ENCODE assay signal across 1 cellular context in the genomic region with DNA sequence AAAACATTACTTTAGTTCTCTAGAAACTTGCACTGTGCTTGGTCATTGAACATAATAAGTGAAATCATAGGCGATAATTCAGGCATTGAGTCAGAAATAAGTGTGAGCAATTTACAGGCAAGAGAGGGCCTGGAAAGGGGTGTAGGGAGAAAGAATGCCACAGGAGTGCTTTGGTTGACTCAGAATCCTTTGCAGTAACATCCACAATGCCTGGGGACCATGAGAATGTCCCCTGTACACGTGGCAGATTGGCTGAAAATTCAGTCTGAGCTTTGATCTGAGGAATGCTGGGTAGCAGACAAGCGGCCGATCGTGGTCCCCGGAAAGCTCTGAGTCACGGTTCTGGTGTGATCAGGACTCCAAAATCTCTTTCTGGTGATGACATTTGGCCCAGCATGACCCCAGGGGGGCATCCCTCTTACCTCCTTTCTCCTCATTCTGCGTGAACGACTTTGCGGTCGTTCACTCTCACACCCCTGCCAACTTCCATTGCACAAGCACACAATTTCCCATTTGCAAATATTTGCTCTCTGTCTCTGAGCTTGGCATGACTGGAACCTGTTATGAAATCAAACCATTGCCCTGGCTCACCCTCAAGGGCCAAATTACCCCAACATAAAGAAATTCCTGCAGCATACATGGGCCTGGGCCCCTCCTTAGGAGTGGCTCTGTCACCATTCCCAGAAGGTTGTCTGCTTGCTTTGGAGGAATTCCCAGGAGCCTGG.
TF ChIP-seq lines count a peak whose summit lies in the region.

No MANE protein-coding gene starts in this region.

TF ChIP-seq in HepG2, 621 proteins besides CTCF, POLR2A, EP300 and RAD21 (continued from another document and continues in another):
- TF ChIP-seq, protein P1, sequence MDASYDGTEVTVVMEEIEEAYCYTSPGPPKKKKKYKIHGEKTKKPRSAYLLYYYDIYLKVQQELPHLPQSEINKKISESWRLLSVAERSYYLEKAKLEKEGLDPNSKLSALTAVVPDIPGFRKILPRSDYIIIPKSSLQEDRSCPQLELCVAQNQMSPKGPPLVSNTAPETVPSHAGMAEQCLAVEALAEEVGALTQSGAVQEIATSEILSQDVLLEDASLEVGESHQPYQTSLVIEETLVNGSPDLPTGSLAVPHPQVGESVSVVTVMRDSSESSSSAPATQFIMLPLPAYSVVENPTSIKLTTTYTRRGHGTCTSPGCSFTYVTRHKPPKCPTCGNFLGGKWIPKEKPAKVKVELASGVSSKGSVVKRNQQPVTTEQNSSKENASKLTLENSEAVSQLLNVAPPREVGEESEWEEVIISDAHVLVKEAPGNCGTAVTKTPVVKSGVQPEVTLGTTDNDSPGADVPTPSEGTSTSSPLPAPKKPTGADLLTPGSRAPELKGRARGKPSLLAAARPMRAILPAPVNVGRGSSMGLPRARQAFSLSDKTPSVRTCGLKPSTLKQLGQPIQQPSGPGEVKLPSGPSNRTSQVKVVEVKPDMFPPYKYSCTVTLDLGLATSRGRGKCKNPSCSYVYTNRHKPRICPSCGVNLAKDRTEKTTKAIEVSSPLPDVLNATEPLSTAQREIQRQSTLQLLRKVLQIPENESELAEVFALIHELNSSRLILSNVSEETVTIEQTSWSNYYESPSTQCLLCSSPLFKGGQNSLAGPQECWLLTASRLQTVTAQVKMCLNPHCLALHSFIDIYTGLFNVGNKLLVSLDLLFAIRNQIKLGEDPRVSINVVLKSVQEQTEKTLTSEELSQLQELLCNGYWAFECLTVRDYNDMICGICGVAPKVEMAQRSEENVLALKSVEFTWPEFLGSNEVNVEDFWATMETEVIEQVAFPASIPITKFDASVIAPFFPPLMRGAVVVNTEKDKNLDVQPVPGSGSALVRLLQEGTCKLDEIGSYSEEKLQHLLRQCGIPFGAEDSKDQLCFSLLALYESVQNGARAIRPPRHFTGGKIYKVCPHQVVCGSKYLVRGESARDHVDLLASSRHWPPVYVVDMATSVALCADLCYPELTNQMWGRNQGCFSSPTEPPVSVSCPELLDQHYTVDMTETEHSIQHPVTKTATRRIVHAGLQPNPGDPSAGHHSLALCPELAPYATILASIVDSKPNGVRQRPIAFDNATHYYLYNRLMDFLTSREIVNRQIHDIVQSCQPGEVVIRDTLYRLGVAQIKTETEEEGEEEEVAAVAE (CRISPR knock-in tag; IDR thresholded peaks at IDR 0.05; ENCODE audit: borderline replicate concordance), result peak; percentile 18; the same call in 1 of the 2 replicates
- TF ChIP-seq, protein P2, sequence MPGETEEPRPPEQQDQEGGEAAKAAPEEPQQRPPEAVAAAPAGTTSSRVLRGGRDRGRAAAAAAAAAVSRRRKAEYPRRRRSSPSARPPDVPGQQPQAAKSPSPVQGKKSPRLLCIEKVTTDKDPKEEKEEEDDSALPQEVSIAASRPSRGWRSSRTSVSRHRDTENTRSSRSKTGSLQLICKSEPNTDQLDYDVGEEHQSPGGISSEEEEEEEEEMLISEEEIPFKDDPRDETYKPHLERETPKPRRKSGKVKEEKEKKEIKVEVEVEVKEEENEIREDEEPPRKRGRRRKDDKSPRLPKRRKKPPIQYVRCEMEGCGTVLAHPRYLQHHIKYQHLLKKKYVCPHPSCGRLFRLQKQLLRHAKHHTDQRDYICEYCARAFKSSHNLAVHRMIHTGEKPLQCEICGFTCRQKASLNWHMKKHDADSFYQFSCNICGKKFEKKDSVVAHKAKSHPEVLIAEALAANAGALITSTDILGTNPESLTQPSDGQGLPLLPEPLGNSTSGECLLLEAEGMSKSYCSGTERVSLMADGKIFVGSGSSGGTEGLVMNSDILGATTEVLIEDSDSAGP (CRISPR knock-in tag; IDR thresholded peaks at IDR 0.05; ENCODE audit: borderline replicate concordance), result peak; percentile 71
- TF ChIP-seq, protein P3, sequence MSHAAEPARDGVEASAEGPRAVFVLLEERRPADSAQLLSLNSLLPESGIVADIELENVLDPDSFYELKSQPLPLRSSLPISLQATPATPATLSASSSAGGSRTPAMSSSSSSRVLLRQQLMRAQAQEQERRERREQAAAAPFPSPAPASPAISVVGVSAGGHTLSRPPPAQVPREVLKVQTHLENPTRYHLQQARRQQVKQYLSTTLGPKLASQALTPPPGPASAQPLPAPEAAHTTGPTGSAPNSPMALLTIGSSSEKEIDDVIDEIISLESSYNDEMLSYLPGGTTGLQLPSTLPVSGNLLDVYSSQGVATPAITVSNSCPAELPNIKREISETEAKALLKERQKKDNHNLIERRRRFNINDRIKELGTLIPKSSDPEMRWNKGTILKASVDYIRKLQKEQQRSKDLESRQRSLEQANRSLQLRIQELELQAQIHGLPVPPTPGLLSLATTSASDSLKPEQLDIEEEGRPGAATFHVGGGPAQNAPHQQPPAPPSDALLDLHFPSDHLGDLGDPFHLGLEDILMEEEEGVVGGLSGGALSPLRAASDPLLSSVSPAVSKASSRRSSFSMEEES (CRISPR knock-in tag; IDR thresholded peaks at IDR 0.05), result peak; percentile 85
- TF ChIP-seq, protein P4, sequence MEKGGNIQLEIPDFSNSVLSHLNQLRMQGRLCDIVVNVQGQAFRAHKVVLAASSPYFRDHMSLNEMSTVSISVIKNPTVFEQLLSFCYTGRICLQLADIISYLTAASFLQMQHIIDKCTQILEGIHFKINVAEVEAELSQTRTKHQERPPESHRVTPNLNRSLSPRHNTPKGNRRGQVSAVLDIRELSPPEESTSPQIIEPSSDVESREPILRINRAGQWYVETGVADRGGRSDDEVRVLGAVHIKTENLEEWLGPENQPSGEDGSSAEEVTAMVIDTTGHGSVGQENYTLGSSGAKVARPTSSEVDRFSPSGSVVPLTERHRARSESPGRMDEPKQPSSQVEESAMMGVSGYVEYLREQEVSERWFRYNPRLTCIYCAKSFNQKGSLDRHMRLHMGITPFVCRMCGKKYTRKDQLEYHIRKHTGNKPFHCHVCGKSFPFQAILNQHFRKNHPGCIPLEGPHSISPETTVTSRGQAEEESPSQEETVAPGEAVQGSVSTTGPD (CRISPR knock-in tag; IDR thresholded peaks at IDR 0.05), result peak; percentile 94
- TF ChIP-seq ZSCAN21 (CRISPR knock-in tag; IDR thresholded peaks at IDR 0.05; ENCODE audit: borderline replicate concordance) (peak; percentile 75), YY1 (IDR thresholded peaks at IDR 0.05; ENCODE audit: insufficient read depth, insufficient replicate concordance, low read depth, low read length) (no peak), ZNF572 (CRISPR knock-in tag; IDR thresholded peaks at IDR 0.05) (no peak), ZNF232 (CRISPR knock-in tag; IDR thresholded peaks at IDR 0.05; ENCODE audit: borderline replicate concordance) (peak; percentile 80; the same call in 1 of the 2 replicates), EED (CRISPR knock-in tag; IDR thresholded peaks at IDR 0.05) (no peak), ZEB1 (IDR thresholded peaks at IDR 0.05; ENCODE audit: insufficient replicate concordance, low read depth) (peak; percentile 42), FOXO1 (CRISPR knock-in tag; IDR thresholded peaks at IDR 0.05) (peak; percentile 61; the same call in 1 of the 2 replicates), KDM5B (CRISPR knock-in tag; IDR thresholded peaks at IDR 0.05; ENCODE audit: borderline replicate concordance) (peak; percentile 77; the same call in 1 of the 2 replicates), ZBTB42 (CRISPR knock-in tag; IDR thresholded peaks at IDR 0.05) (no peak), PAX8 (CRISPR knock-in tag; IDR thresholded peaks at IDR 0.05; ENCODE audit: borderline replicate concordance) (no peak), RBAK (CRISPR knock-in tag; IDR thresholded peaks at IDR 0.05) (no peak), ZNF292 (CRISPR knock-in tag; IDR thresholded peaks at IDR 0.05; ENCODE audit: borderline replicate concordance, low read depth) (peak; percentile 70; the same call in 1 of the 2 replicates), MXI1 (IDR thresholded peaks at IDR 0.05; ENCODE audit: borderline replicate concordance, low read depth, low read length) (peak; percentile 83; the same call in 2 of the 3 replicates), ZNF605 (CRISPR knock-in tag; IDR thresholded peaks at IDR 0.05) (peak; percentile 88), GTF2F1 (IDR thresholded peaks at IDR 0.05; ENCODE audit: low read length) (no peak), ZNF598 (CRISPR knock-in tag; IDR thresholded peaks at IDR 0.05; ENCODE audit: borderline replicate concordance) (no peak), SAFB2 (CRISPR knock-in tag; IDR thresholded peaks at IDR 0.05; ENCODE audit: borderline replicate concordance, low read depth) (no peak; the same call in 1 of the 2 replicates), TCF7 (IDR thresholded peaks at IDR 0.05; ENCODE audit: low read depth) (peak; percentile 80), HMG20B (CRISPR knock-in tag; conservative IDR thresholded peaks at IDR 0.05) (peak; percentile 85), ZNF792 (CRISPR knock-in tag; IDR thresholded peaks at IDR 0.05) (peak; percentile 88), FIP1L1 (IDR thresholded peaks at IDR 0.05; ENCODE audit: borderline replicate concordance, insufficient read depth, low read depth, low read length) (0 out of 2 replicates have a peak, but pooled peaks have one; percentile 32), ETV5 (CRISPR knock-in tag; IDR thresholded peaks at IDR 0.05; ENCODE audit: borderline replicate concordance) (peak; percentile 63; the same call in 1 of the 2 replicates), SP4 (CRISPR knock-in tag; IDR thresholded peaks at IDR 0.05) (no peak), ZBTB8A (CRISPR knock-in tag; IDR thresholded peaks at IDR 0.05; ENCODE audit: borderline replicate concordance, low read depth) (no peak), MEF2D (CRISPR knock-in tag; IDR thresholded peaks at IDR 0.05) (peak; percentile 65; the same call in 1 of the 2 replicates)
- TF ChIP-seq, protein P5, sequence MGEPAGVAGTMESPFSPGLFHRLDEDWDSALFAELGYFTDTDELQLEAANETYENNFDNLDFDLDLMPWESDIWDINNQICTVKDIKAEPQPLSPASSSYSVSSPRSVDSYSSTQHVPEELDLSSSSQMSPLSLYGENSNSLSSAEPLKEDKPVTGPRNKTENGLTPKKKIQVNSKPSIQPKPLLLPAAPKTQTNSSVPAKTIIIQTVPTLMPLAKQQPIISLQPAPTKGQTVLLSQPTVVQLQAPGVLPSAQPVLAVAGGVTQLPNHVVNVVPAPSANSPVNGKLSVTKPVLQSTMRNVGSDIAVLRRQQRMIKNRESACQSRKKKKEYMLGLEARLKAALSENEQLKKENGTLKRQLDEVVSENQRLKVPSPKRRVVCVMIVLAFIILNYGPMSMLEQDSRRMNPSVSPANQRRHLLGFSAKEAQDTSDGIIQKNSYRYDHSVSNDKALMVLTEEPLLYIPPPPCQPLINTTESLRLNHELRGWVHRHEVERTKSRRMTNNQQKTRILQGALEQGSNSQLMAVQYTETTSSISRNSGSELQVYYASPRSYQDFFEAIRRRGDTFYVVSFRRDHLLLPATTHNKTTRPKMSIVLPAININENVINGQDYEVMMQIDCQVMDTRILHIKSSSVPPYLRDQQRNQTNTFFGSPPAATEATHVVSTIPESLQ (CRISPR knock-in tag; conservative IDR thresholded peaks at IDR 0.05), result peak; percentile 64; the same call in 1 of the 2 replicates
- TF ChIP-seq, protein P6, sequence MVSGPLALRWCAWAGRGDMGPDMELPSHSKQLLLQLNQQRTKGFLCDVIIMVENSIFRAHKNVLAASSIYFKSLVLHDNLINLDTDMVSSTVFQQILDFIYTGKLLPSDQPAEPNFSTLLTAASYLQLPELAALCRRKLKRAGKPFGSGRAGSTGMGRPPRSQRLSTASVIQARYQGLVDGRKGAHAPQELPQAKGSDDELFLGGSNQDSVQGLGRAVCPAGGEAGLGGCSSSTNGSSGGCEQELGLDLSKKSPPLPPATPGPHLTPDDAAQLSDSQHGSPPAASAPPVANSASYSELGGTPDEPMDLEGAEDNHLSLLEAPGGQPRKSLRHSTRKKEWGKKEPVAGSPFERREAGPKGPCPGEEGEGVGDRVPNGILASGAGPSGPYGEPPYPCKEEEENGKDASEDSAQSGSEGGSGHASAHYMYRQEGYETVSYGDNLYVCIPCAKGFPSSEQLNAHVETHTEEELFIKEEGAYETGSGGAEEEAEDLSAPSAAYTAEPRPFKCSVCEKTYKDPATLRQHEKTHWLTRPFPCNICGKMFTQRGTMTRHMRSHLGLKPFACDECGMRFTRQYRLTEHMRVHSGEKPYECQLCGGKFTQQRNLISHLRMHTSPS (CRISPR knock-in tag; IDR thresholded peaks at IDR 0.05; ENCODE audit: low read depth), result peak; percentile 98
- TF ChIP-seq, protein P7, sequence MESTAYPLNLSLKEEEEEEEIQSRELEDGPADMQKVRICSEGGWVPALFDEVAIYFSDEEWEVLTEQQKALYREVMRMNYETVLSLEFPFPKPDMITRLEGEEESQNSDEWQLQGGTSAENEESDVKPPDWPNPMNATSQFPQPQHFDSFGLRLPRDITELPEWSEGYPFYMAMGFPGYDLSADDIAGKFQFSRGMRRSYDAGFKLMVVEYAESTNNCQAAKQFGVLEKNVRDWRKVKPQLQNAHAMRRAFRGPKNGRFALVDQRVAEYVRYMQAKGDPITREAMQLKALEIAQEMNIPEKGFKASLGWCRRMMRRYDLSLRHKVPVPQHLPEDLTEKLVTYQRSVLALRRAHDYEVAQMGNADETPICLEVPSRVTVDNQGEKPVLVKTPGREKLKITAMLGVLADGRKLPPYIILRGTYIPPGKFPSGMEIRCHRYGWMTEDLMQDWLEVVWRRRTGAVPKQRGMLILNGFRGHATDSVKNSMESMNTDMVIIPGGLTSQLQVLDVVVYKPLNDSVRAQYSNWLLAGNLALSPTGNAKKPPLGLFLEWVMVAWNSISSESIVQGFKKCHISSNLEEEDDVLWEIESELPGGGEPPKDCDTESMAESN (CRISPR knock-in tag; conservative IDR thresholded peaks at IDR 0.05), result peak; percentile 61; the same call in 1 of the 2 replicates
- TF ChIP-seq, protein P8, sequence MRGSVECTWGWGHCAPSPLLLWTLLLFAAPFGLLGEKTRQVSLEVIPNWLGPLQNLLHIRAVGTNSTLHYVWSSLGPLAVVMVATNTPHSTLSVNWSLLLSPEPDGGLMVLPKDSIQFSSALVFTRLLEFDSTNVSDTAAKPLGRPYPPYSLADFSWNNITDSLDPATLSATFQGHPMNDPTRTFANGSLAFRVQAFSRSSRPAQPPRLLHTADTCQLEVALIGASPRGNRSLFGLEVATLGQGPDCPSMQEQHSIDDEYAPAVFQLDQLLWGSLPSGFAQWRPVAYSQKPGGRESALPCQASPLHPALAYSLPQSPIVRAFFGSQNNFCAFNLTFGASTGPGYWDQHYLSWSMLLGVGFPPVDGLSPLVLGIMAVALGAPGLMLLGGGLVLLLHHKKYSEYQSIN (CRISPR knock-in tag; IDR thresholded peaks at IDR 0.05; ENCODE audit: borderline replicate concordance), result no peak
- TF ChIP-seq, protein P9, sequence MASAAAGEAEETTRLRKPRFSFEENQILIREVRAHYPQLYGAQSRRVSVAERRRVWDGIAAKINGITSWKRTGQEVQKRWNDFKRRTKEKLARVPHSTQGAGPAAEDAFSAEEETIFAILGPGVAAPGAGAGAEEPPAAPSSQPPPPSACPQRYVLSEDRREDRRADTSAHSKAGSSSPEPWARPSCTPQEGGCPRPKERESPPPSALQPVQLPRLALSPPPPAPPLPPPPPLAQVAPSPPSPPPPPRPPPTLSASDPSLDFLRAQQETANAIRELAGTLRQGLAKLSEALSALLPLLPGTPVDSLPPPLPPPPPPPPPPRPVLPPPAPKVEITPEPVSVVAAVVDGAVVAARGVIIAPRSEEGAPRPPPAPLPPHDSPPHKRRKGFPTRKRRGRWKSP (CRISPR knock-in tag; IDR thresholded peaks at IDR 0.05), result peak; percentile 93; the same call in 1 of the 2 replicates
- TF ChIP-seq, protein P10, sequence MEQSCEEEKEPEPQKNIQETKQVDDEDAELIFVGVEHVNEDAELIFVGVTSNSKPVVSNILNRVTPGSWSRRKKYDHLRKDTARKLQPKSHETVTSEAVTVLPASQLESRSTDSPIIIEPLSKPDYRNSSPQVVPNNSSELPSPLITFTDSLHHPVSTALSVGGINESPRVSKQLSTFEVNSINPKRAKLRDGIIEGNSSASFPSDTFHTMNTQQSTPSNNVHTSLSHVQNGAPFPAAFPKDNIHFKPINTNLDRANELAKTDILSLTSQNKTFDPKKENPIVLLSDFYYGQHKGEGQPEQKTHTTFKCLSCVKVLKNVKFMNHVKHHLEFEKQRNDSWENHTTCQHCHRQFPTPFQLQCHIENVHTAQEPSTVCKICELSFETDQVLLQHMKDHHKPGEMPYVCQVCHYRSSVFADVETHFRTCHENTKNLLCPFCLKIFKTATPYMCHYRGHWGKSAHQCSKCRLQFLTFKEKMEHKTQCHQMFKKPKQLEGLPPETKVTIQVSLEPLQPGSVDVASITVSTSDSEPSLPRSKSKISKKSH (CRISPR knock-in tag; IDR thresholded peaks at IDR 0.05; ENCODE audit: borderline replicate concordance), result no peak; the same call in 1 of the 2 replicates
